ENCODE assay signal across 1 cellular context in genomic region chr13:99316224-99316623, GRCh38.
TF ChIP-seq lines count a peak whose summit lies in the region.

No MANE protein-coding gene starts in this region.

TF ChIP-seq in GM12878, 131 proteins besides CTCF, POLR2A, EP300 and RAD21:
- TF ChIP-seq HDAC6 (IDR thresholded peaks at IDR 0.05; ENCODE audit: unreplicated experiment) (no peak), ZNF24 (IDR thresholded peaks at IDR 0.05) (peak; percentile 88)
TF ChIP-seq in GM12878: peak in this region for 1.
